Comparison of ENCODE assay signal across 8 cellular contexts in genomic region chr7:98877692-98878364, GRCh38. TPM values are rescaled to one million over a fixed set of nuclear protein-coding genes. Genes with fewer than 3 reads are reported as not detected.
A peak's percentile ranks its signal among the peaks of the same experiment; 100 is the strongest.
DNase-seq lines count a peak whose midpoint lies in the region; FAIRE-seq and TF ChIP-seq lines count a peak whose summit lies in the region.

No MANE protein-coding gene starts in this region.

- TF ChIP-seq POLR2A in vagina (IDR thresholded peaks at IDR 0.05), result no peak

- H3K27ac Mint-ChIP-seq in mesothelial cell of epicardium, result no peak overlapping the region

- no peak for FAIRE-seq in bronchial epithelial cell (lab: Jason Lieb, UNC)

- peaks cover 10% of the 10 kb centered on the region for H3K36me3 Mint-ChIP-seq in mesothelial cell of epicardium

- peak overlapping the region; percentile 79 for H3K4me3 ChIP-seq in cardiac muscle cell
- H3K4me3 ChIP-seq in bronchial epithelial cell (ENCODE audit: low read depth, low read length), result peak overlapping the region; percentile 96
- peak overlapping the region; percentile 88 to 93 for H3K4me3 ChIP-seq in vagina

- TF ChIP-seq CTCF in cardiac muscle cell (IDR thresholded peaks at IDR 0.05; ENCODE audit: low read depth, low read length), result peak; percentile 10
- TF ChIP-seq CTCF in bronchial epithelial cell (IDR thresholded peaks at IDR 0.05; ENCODE audit: insufficient read depth, low read length, severe bottlenecking), result no peak
- TF ChIP-seq CTCF in mesothelial cell of epicardium (IDR thresholded peaks at IDR 0.05; ENCODE audit: unreplicated experiment), result no peak
- TF ChIP-seq CTCF in vagina (IDR thresholded peaks at IDR 0.05), result no peak

- H3K27me3 ChIP-seq in cardiac muscle cell, result no peaks in the 10 kb centered on the region
- H3K27me3 ChIP-seq in bronchial epithelial cell (ENCODE audit: control insufficient read depth, insufficient read depth, low read length), result no peaks in the 10 kb centered on the region
- H3K27me3 ChIP-seq in vagina, result no peaks in the 10 kb centered on the region

- intact Hi-C loops in cardiac septum (cut with DNase I) (no loop called here), vagina (cut with DNase I) (no loop called here)

- H3K4me1 Mint-ChIP-seq in mesothelial cell of epicardium, result peaks cover 15% of the 10 kb centered on the region

- DNase-seq in cardiac muscle cell (ENCODE audit: low read depth in 1 of 2, low spot score in 1 of 2), result no peak
- DNase-seq in cardiac septum (ENCODE audit: low spot score), result no peak
- DNase-seq in bronchial epithelial cell (ENCODE audit: low read depth), result no peak
- no peak for DNase-seq in mesothelial cell of epicardium (ENCODE audit: low spot score in 2 of 2, unreplicated experiment in 2 of 2)
- DNase-seq in vagina (ENCODE audit: extremely low spot score in 2 of 2), result no peak
- DNase-seq in DMS153 (lab: John Stamatoyannopoulos, UW), result no peak
- no peak for DNase-seq in NCI-H1048 (lab: John Stamatoyannopoulos, UW)
- DNase-seq in NAMALWA (ENCODE audit: low spot score), result no peak

- H3K27ac ChIP-seq in cardiac muscle cell, result peak overlapping the region; percentile 94
- H3K27ac ChIP-seq in vagina, result peak overlapping the region; percentile 77

- peak overlapping the region; percentile 66 for H3K4me3 Mint-ChIP-seq in mesothelial cell of epicardium

- H3K4me1 ChIP-seq in cardiac muscle cell (ENCODE audit: low read depth), result peaks cover 3% of the 10 kb centered on the region
- H3K4me1 ChIP-seq in vagina, result peaks cover 18% of the 10 kb centered on the region

- H3K9me3 Mint-ChIP-seq in mesothelial cell of epicardium, result no peaks in the 10 kb centered on the region

- H3K27me3 Mint-ChIP-seq in mesothelial cell of epicardium (ENCODE audit: low read depth), result no peaks in the 10 kb centered on the region

- H3K9me3 ChIP-seq in cardiac muscle cell (ENCODE audit: low read depth), result no peaks in the 10 kb centered on the region
- H3K9me3 ChIP-seq in vagina, result no peaks in the 10 kb centered on the region

- peaks cover 20% of the 10 kb centered on the region for H3K36me3 ChIP-seq in cardiac muscle cell
- peaks cover 3% of the 10 kb centered on the region for H3K36me3 ChIP-seq in bronchial epithelial cell (ENCODE audit: control insufficient read depth, insufficient read depth, low read length)
- peaks cover 0 to 12% of the 10 kb centered on the region in 2 donors for H3K36me3 ChIP-seq in vagina

RNA-seq across cellular contexts. Expression of gene TRRAP, which starts 0.5 kb away (rescaled TPM):
- total RNA-seq in cardiac muscle cell (23.7 and 39.4 TPM in 2 replicates), cardiac septum (25.8 TPM), bronchial epithelial cell (8.2 and 9.2 TPM in 2 replicates), mesothelial cell of epicardium (71.0 to 82.9 TPM (median 71.6 TPM) in 3 replicates), vagina (39.3 TPM)
- polyA plus RNA-seq in cardiac muscle cell, result 9.0 and 9.6 TPM in 2 replicates

RNA-seq across cellular contexts. Expression of gene TMEM130, which starts 8.0 kb away (rescaled TPM):
- total RNA-seq in cardiac muscle cell (0.54 TPM in 1 of 2 replicates, not detected in the other), cardiac septum (0.30 TPM), bronchial epithelial cell (not detected in 2 replicates), mesothelial cell of epicardium (11.5 to 15.1 TPM (median 12.5 TPM) in 3 replicates), vagina (3.7 TPM)
- polyA plus RNA-seq in cardiac muscle cell, result 0.42 and 0.51 TPM in 2 replicates
